Comparison of ENCODE assay signal across 20 cellular contexts in the genomic region with DNA sequence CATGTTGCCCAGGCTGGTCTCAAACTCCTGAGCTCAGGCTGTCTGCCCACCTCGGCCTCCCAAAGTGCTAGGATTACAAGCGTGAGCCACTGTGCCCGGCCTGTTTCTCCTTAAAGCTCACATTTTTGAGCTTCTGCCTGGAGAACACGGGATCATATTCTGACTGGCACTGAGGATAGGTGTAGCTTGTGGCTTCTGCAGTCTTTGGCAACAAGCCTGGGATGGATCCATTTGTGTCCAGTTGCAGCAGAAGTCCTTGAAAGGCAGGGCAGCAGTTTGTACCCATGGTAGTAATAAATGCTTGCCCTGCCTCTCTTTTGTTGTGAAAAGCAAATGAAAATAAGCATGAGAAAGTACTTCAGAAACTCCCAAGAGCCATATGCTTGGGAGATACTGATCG.
"Had no signal": no experiment of that assay in that cellular context is flagged by ENCODE, and none has a peak within 500 bp of the region (broad histone marks: within the 10 kb centered on the region; RNA-seq: fewer than 3 reads in every experiment).

No MANE protein-coding gene starts in this region.

- H2AFZ ChIP-seq: PC-9 had no signal

- H3K27me3 ChIP-seq: Peyer's patch, SJCRH30 had no signal

- DNase-seq: Kasumi-1, KG1, MM.1S, NCI-H1048, NCI-H1105, NCI-H1417, NCI-H1436 treated with DMSO at 0.1 percent for 48 hours, NCI-H1694, NCI-H187 treated with DMSO at 0.1 percent for 48 hours, NCI-H2029 treated with DMSO at 0.1 percent for 48 hours, NCI-H2227 treated with DMSO at 0.1 percent for 48 hours, NCI-H524, NCI-H526 treated with DMSO at 0.1 percent for 48 hours, NCI-H774, PC-9, Peyer's patch, SHP77 treated with DMSO at 0.1 percent for 48 hours, SJCRH30 had no signal

- ATAC-seq: Right ventricle myocardium inferior, SK-N-SH treated with all-trans-retinoic acid at 6 μM for 48 hours had no signal

- H3K4me2 ChIP-seq: PC-9 had no signal

- H3K9me3 ChIP-seq: Peyer's patch, SJCRH30 had no signal

- H3K4me3 ChIP-seq: PC-9, Peyer's patch, SJCRH30 had no signal

- H3K36me3 ChIP-seq: Peyer's patch, SJCRH30 had no signal

- H3K27ac ChIP-seq: PC-9, SJCRH30 had no signal
